25 cellular contexts compared by ENCODE assay signal in the genomic region with DNA sequence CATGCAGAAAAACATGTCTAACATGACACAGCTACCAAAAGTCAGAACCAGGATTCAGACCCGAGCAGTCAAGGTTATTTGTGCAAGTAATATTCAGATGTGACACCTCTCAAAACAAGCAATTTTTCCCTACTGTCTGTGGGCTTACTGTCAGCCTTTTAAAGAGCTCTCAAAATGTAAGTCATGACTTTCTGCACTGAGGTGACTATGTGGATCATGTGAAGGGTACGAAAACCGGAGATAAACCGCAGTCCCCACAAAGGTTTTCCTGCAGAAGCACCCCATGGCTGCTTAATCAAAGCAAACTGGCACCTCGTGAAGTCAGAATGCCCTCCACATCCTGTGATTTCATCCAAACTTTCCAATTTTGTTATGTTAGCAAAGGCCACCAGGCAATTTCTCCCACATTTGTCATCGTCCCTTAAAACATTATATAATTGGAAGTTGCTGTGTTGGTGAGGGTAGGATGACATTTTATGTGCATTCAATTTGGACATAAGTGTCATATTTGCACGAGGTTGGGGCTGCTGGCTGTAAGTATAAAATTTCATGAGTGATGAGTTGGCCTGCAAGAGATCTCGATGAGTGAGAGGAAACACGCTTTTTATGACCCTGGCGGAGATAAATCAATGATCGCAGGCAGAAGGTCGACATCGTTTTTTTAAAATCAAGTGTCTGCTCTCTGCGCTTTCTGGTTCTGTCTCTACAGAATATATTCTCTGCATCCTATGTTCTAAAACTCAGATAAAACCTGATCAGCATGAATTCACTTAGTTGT.
"Had no signal": no experiment of that assay in that cellular context is flagged by ENCODE, and none has a peak within 500 bp of the region (broad histone marks: within the 10 kb centered on the region; RNA-seq: fewer than 3 reads in every experiment).

No MANE protein-coding gene starts in this region.

- H3K36me3 Mint-ChIP-seq: activated naive CD8-positive, alpha-beta T cell treated with anti-CD3 and anti-CD28 coated beads, Interleukin-2, amount 10 ng/mL, durations not matched to agents 7 days and 5 days; natural killer cell had no signal

- H3K4me1 ChIP-seq: breast epithelium, esophagus muscularis mucosa, gastrocnemius medialis, sigmoid colon, spleen, testis, uterus had no signal

- H3K27me3 ChIP-seq: breast epithelium, dorsolateral prefrontal cortex, esophagus muscularis mucosa, gastrocnemius medialis, sigmoid colon, spleen, testis, uterus had no signal

- H3K27me3 Mint-ChIP-seq: activated CD4-positive, alpha-beta T cell treated with anti-CD3 and anti-CD28 coated beads for 36 hours; activated naive CD8-positive, alpha-beta T cell treated with anti-CD3 and anti-CD28 coated beads, Interleukin-2, amount 10 ng/mL, durations not matched to agents 7 days and 5 days had no signal

- H3K27ac ChIP-seq: breast epithelium, dorsolateral prefrontal cortex, esophagus muscularis mucosa, gastrocnemius medialis, sigmoid colon, spleen, testis, uterus had no signal

- H3K36me3 ChIP-seq: breast epithelium, esophagus muscularis mucosa, gastrocnemius medialis, sigmoid colon, spleen, uterus had no signal

- H3K9me3 Mint-ChIP-seq: central memory CD8-positive, alpha-beta T cell; natural killer cell had no signal

- H3K27ac Mint-ChIP-seq: activated CD4-positive, alpha-beta T cell treated with anti-CD3 and anti-CD28 coated beads for 36 hours; activated naive CD8-positive, alpha-beta T cell treated with anti-CD3 and anti-CD28 coated beads, Interleukin-2, amount 10 ng/mL, durations not matched to agents 7 days and 5 days; natural killer cell; progenitor cell of endocrine pancreas had no signal

- DNase-seq: activated CD4-positive, alpha-beta T cell treated with anti-CD3 and anti-CD28 coated beads for 36 hours; activated CD4-positive, alpha-beta T cell treated with anti-CD3 and anti-CD28 coated beads, Interleukin-2, amount 50 U/mL, for 48 hours; activated naive CD4-positive, alpha-beta T cell treated with Interleukin-2 at 50 U/mL for 16 hours; activated naive CD8-positive, alpha-beta T cell treated with anti-CD3 and anti-CD28 coated beads, Interleukin-2, amount 10 ng/mL, durations not matched to agents 7 days and 5 days; activated T-cell treated with anti-CD3 and anti-CD28 coated beads, Interleukin-2, amount 50 U/mL, for 48 hours; amniotic stem cell; dorsolateral prefrontal cortex; gastrocnemius medialis; hippocampal formation; kidney glomerular epithelial cell; left ventricle myocardium superior; midbrain; natural killer cell; retina; sigmoid colon; spleen; stimulated activated CD4-positive, alpha-beta T cell treated with anti-CD3 and anti-CD28 coated beads, Interleukin-4, amount 100 ng/mL, for 1 hour; stimulated activated naive CD4-positive, alpha-beta T cell; testis; trophoblast cell; uterus had no signal

- H3K9me3 ChIP-seq: breast epithelium, esophagus muscularis mucosa, gastrocnemius medialis, sigmoid colon, testis, uterus had no signal

- H3K4me3 Mint-ChIP-seq: activated CD4-positive, alpha-beta T cell treated with anti-CD3 and anti-CD28 coated beads for 36 hours; activated naive CD8-positive, alpha-beta T cell treated with anti-CD3 and anti-CD28 coated beads, Interleukin-2, amount 10 ng/mL, durations not matched to agents 7 days and 5 days; central memory CD8-positive, alpha-beta T cell; natural killer cell had no signal

- H3K4me3 ChIP-seq: breast epithelium, dorsolateral prefrontal cortex, esophagus muscularis mucosa, gastrocnemius medialis, sigmoid colon, spleen, testis, uterus had no signal

- ATAC-seq: activated CD4-positive, alpha-beta T cell treated with anti-CD3 and anti-CD28 coated beads for 36 hours; gastrocnemius medialis; left ventricle myocardium superior; natural killer cell had no signal

- H3K4me1 Mint-ChIP-seq: activated CD4-positive, alpha-beta T cell treated with anti-CD3 and anti-CD28 coated beads for 36 hours; activated naive CD8-positive, alpha-beta T cell treated with anti-CD3 and anti-CD28 coated beads, Interleukin-2, amount 10 ng/mL, durations not matched to agents 7 days and 5 days; central memory CD8-positive, alpha-beta T cell; natural killer cell had no signal
